ENCODE assay signal across 26 cellular contexts in the genomic region with DNA sequence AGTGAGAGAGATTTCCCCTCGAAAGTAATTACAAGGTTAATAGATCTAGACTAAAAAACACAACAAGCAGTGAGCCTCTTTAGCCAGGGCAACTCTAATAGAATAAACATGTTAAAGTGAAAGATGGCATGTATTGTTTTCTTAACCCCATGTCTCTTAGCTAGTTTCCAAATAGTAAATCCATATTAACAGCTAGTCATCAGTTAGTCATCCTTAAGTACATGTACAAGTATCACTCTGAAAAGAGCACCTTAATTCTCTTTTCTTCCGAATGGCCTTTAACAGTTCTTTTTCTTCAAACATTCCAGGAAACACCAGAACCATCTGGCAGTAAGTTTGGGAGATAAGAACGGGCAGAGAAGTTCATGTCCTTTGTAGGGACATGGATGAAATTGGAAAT.
A peak's percentile ranks its signal among the peaks of the same experiment; 100 is the strongest.
DNase-seq lines count a peak whose midpoint lies in the region; ATAC-seq and TF ChIP-seq lines count a peak whose summit lies in the region.
"Had no signal": no experiment of that assay in that cellular context is flagged by ENCODE, and none has a peak within 500 bp of the region (broad histone marks: within the 10 kb centered on the region; RNA-seq: fewer than 3 reads in every experiment).

No MANE protein-coding gene starts in this region.

- no peak overlapping the region for H3K4me3 Mint-ChIP-seq in T-cell
- H3K4me3 Mint-ChIP-seq in stimulated activated naive B cell treated with anti-CD40 and anti-IgM and Interleukin-4, amounts not matched to agents 10 μg/mL and 1 μg/mL and 100 μg/mL, for 72 hours, result no peak overlapping the region
- H3K4me3 Mint-ChIP-seq: activated CD4-positive, alpha-beta T cell treated with anti-CD3 and anti-CD28 coated beads, Interleukin-2, amount 10 ng/mL, durations not matched to agents 7 days and 5 days; central memory CD8-positive, alpha-beta T cell; HFFc6; naive B cell had no signal

- H3K36me3 ChIP-seq in Panc1 (ENCODE audit: control insufficient read depth, insufficient read depth, low read length), result no peaks in the 10 kb centered on the region
- H3K36me3 ChIP-seq in ovary, result no peaks in the 10 kb centered on the region
- H3K36me3 ChIP-seq: esophagus muscularis mucosa, stomach, upper lobe of left lung had no signal

- 54 to 65% (median 59%) methylated on average over 3 of the region's 3 CpGs for WGBS in ovary, 3 donors

- no peak for ATAC-seq in Panc1
- no peak for ATAC-seq in T-cell (replicated peaks in 1 of 4)
- ATAC-seq in stimulated activated naive B cell treated with anti-CD40 and anti-IgM and Interleukin-4, amounts not matched to agents 10 μg/mL and 1 μg/mL and 100 μg/mL, for 72 hours (replicated peaks), result no peak
- ATAC-seq: GM12878 had no signal

- H3K27ac ChIP-seq in Panc1 (ENCODE audit: low read length) (no peak overlapping the region), ovary (no peak overlapping the region)
- H3K27ac ChIP-seq: esophagus muscularis mucosa, skin epidermis, stomach, upper lobe of left lung had no signal

- H3K4me1 Mint-ChIP-seq in T-cell, result no peaks in the 10 kb centered on the region
- H3K4me1 Mint-ChIP-seq in stimulated activated naive B cell treated with anti-CD40 and anti-IgM and Interleukin-4, amounts not matched to agents 10 μg/mL and 1 μg/mL and 100 μg/mL, for 72 hours, result no peaks in the 10 kb centered on the region
- H3K4me1 Mint-ChIP-seq: activated CD4-positive, alpha-beta T cell treated with anti-CD3 and anti-CD28 coated beads, Interleukin-2, amount 10 ng/mL, durations not matched to agents 7 days and 5 days; central memory CD8-positive, alpha-beta T cell; naive B cell had no signal

- DNase-seq in Caki2 (ENCODE audit: low read depth) (peak; percentile 69), Panc1 (ENCODE audit: low read depth, low spot score) (peak; percentile 38), choroid plexus epithelial cell (ENCODE audit: low read depth) (peak; percentile 46), kidney glomerular epithelial cell (lab: John Stamatoyannopoulos, UW) (peak; percentile 69), ovary (no peak), T-cell (no peak), NCI-H2081 treated with DMSO at 0.1 percent for 48 hours (lab: John Stamatoyannopoulos, UW) (no peak)
- DNase-seq in stimulated activated naive B cell treated with anti-CD40 and anti-IgM and Interleukin-4, amounts not matched to agents 10 μg/mL and 1 μg/mL and 100 μg/mL, for 72 hours, result no peak
- DNase-seq: ACHN; activated CD4-positive, alpha-beta T cell treated with anti-CD3 and anti-CD28 coated beads, Interleukin-2, amount 10 ng/mL, durations not matched to agents 7 days and 5 days; C1 segment of cervical spinal cord; HFFc6; KBM-7; naive B cell; NCI-H2029; NCI-H446; SHP77; stimulated activated CD4-positive, alpha-beta T cell treated with anti-CD3 and anti-CD28 coated beads, Interleukin-4, amount 100 ng/mL, for 1 hour; stomach; T-helper 1 cell; upper lobe of left lung had no signal

- POLR2A ChIA-PET in Panc1 (lab: Charles Lee), result no interaction called here
- POLR2A ChIA-PET in T-cell (lab: Charles Lee), result no interaction called here

- no peak for TF ChIP-seq CTCF in Panc1 (IDR thresholded peaks at IDR 0.05)
- no peak for TF ChIP-seq CTCF in choroid plexus epithelial cell (conservative IDR thresholded peaks at IDR 0.05; ENCODE audit: low read depth, low read length)
- TF ChIP-seq CTCF in ovary (IDR thresholded peaks at IDR 0.05), result no peak

- H3K4me1 ChIP-seq in Panc1 (ENCODE audit: control insufficient read depth, insufficient read depth, low read length) (no peaks in the 10 kb centered on the region), ovary (ENCODE audit: insufficient read depth) (no peaks in the 10 kb centered on the region)
- H3K4me1 ChIP-seq: esophagus muscularis mucosa, upper lobe of left lung had no signal

- H3K27me3 ChIP-seq in Panc1 (ENCODE audit: control insufficient read depth, insufficient read depth, low read length) (no peaks in the 10 kb centered on the region), ovary (no peaks in the 10 kb centered on the region)
- H3K27me3 ChIP-seq: esophagus muscularis mucosa, stomach, upper lobe of left lung had no signal

- BruUV-seq in Panc1 (replicated peaks; lab: Mats Ljungman, UMichigan), result no TSS peak

- H3K9me3 ChIP-seq in Panc1 (ENCODE audit: control insufficient read depth, insufficient read depth, low read depth, low read length) (no peaks in the 10 kb centered on the region), ovary (no peaks in the 10 kb centered on the region)
- H3K9me3 ChIP-seq: esophagus muscularis mucosa, stomach, upper lobe of left lung had no signal

- TF ChIP-seq POLR2A in ovary (IDR thresholded peaks at IDR 0.05), result no peak

- H3K9me3 Mint-ChIP-seq in T-cell, result peaks cover 3 to 10% (median 9%) of the 10 kb centered on the region in 3 donors
- H3K9me3 Mint-ChIP-seq in stimulated activated naive B cell treated with anti-CD40 and anti-IgM and Interleukin-4, amounts not matched to agents 10 μg/mL and 1 μg/mL and 100 μg/mL, for 72 hours, result no peaks in the 10 kb centered on the region

- H3K27ac Mint-ChIP-seq in T-cell, result no peak overlapping the region
- H3K27ac Mint-ChIP-seq in stimulated activated naive B cell treated with anti-CD40 and anti-IgM and Interleukin-4, amounts not matched to agents 10 μg/mL and 1 μg/mL and 100 μg/mL, for 72 hours, result no peak overlapping the region
- H3K27ac Mint-ChIP-seq: activated CD4-positive, alpha-beta T cell treated with anti-CD3 and anti-CD28 coated beads, Interleukin-2, amount 10 ng/mL, durations not matched to agents 7 days and 5 days; activated T-helper 2 cell treated with anti-CD3 and anti-CD28 coated beads, Interferon-gamma antibody, Interleukin-2, Interleukin-4, amounts not matched to agents 10 μg/mL and 5 μg/mL and 100 μg/mL, durations not matched to agents 14 hours and 24 hours and 36 hours; HFFc6; naive B cell had no signal

- H3K4me3 ChIP-seq in Panc1 (ENCODE audit: low read depth in 2 of 2, low read length in 2 of 2) (no peak overlapping the region), choroid plexus epithelial cell (ENCODE audit: low read depth, low read length) (no peak overlapping the region), ovary (no peak overlapping the region)
- H3K4me3 ChIP-seq: esophagus muscularis mucosa, GM12878, skin epidermis, stomach, upper lobe of left lung had no signal

- no peak for TF ChIP-seq EP300 in ovary (IDR thresholded peaks at IDR 0.05)

- no peaks in the 10 kb centered on the region for H3K36me3 Mint-ChIP-seq in T-cell
- no peaks in the 10 kb centered on the region for H3K36me3 Mint-ChIP-seq in stimulated activated naive B cell treated with anti-CD40 and anti-IgM and Interleukin-4, amounts not matched to agents 10 μg/mL and 1 μg/mL and 100 μg/mL, for 72 hours
- H3K36me3 Mint-ChIP-seq: naive B cell had no signal

- no peaks in the 10 kb centered on the region for H3K27me3 Mint-ChIP-seq in T-cell
- H3K27me3 Mint-ChIP-seq in stimulated activated naive B cell treated with anti-CD40 and anti-IgM and Interleukin-4, amounts not matched to agents 10 μg/mL and 1 μg/mL and 100 μg/mL, for 72 hours, result no peaks in the 10 kb centered on the region
- H3K27me3 Mint-ChIP-seq: activated CD4-positive, alpha-beta T cell treated with anti-CD3 and anti-CD28 coated beads, Interleukin-2, amount 10 ng/mL, durations not matched to agents 7 days and 5 days; central memory CD8-positive, alpha-beta T cell; naive B cell had no signal

- in situ Hi-C loops in Caki2 (cut with HindIII; ENCODE audit: low pct_unique_long_range_greater_than_20kb, low sequenced_read_pairs), result no loop called here
- in situ Hi-C loops in Panc1 (cut with HindIII; ENCODE audit: low pct_unique_long_range_greater_than_20kb, low sequenced_read_pairs), result no loop called here

- intact Hi-C loops in Panc1 (cut with micrococcal nuclease; ENCODE audit: unreplicated experiment) (no loop called here), ovary (cut with DNase I) (no loop called here)

- CTCF ChIA-PET in Panc1 (lab: Charles Lee) (no interaction called here), T-cell (lab: Charles Lee) (no interaction called here)

Comparison
In these comparisons a context has a peak if more than half of its experiments do, and no peak if none do; other contexts are left out.
1. DNase-seq: peak in Caki2 (single experiment), Panc1 (single experiment), choroid plexus epithelial cell (single experiment) and kidney glomerular epithelial cell (single experiment); none in ovary (0 of 5), T-cell (0 of 34), stimulated activated naive B cell treated with anti-CD40 and anti-IgM and Interleukin-4, amounts not matched to agents 10 μg/mL and 1 μg/mL and 100 μg/mL, for 72 hours (single experiment) and NCI-H2081 treated with DMSO at 0.1 percent for 48 hours (single experiment).